In genomic region chr19:3607398-3608078, GRCh38 we compare ENCODE assay signal across 7 cellular contexts. TPM values are rescaled to one million over a fixed set of nuclear protein-coding genes. Genes with fewer than 3 reads are reported as not detected.
A peak's percentile ranks its signal among the peaks of the same experiment; 100 is the strongest.
DNase-seq lines count a peak whose midpoint lies in the region; ATAC-seq, FAIRE-seq and TF ChIP-seq lines count a peak whose summit lies in the region.

No MANE protein-coding gene starts in this region.

- no peaks in the 10 kb centered on the region for H3K9me3 Mint-ChIP-seq in T-helper 2 cell treated with Interferon-gamma antibody and Interleukin-4, amounts not matched to agents 5 μg/mL and 100 μg/mL, for 36 hours

- H3K27ac ChIP-seq in adipose tissue (ENCODE audit: low read depth, low read length): peak overlapping the region; percentile 57
- peak overlapping the region; percentile 51 to 85 (median 75) for H3K27ac ChIP-seq in stomach

- no peak for TF ChIP-seq EP300 in stomach (IDR thresholded peaks at IDR 0.05)

- TF ChIP-seq CTCF in stomach (IDR thresholded peaks at IDR 0.05): no peak

- no peak for ATAC-seq in HG03378 (IDR thresholded peaks at IDR 0.05; ENCODE audit: unreplicated experiment)

- no peak overlapping the region for H3K4me3 Mint-ChIP-seq in T-helper 2 cell treated with Interferon-gamma antibody and Interleukin-4, amounts not matched to agents 5 μg/mL and 100 μg/mL, for 36 hours

- H3K27ac Mint-ChIP-seq in T-helper 2 cell treated with Interferon-gamma antibody and Interleukin-4, amounts not matched to agents 5 μg/mL and 100 μg/mL, for 36 hours: no peak overlapping the region

- intact Hi-C loops in stomach (cut with DNase I; ENCODE audit: low total_unique reads): no loop called here

- peaks cover 15 to 26% (median 24%) of the 10 kb centered on the region in 4 donors for H3K36me3 ChIP-seq in stomach

- TF ChIP-seq POLR2A in H54 (IDR thresholded peaks at IDR 0.05; ENCODE audit: low read depth, low read length) (no peak; the same call in 1 of the 2 replicates), stomach (IDR thresholded peaks at IDR 0.05) (no peak)

- H3K36me3 Mint-ChIP-seq in T-helper 2 cell treated with Interferon-gamma antibody and Interleukin-4, amounts not matched to agents 5 μg/mL and 100 μg/mL, for 36 hours (ENCODE audit: low read depth): peaks cover 8% of the 10 kb centered on the region

- H3K4me3 ChIP-seq in stomach: peak overlapping the region; percentile 48 to 58 (median 54)

- peaks cover 4% of the 10 kb centered on the region for H3K4me1 Mint-ChIP-seq in T-helper 2 cell treated with Interferon-gamma antibody and Interleukin-4, amounts not matched to agents 5 μg/mL and 100 μg/mL, for 36 hours (ENCODE audit: low read depth)

- peaks cover 8% of the 10 kb centered on the region for H3K27me3 Mint-ChIP-seq in T-helper 2 cell treated with Interferon-gamma antibody and Interleukin-4, amounts not matched to agents 5 μg/mL and 100 μg/mL, for 36 hours (ENCODE audit: low read depth)

- H3K27me3 ChIP-seq in stomach: peaks cover 0 to 31% (median 4%) of the 10 kb centered on the region in 3 donors

- no peak for FAIRE-seq in H54 (lab: Jason Lieb, UNC)

- peak; percentile 90 for DNase-seq in H54 (ENCODE audit: insufficient read length, low spot score)
- DNase-seq in iPS-NIHi11 (ENCODE audit: low spot score): peak; percentile 77
- DNase-seq in stomach: no peak
- DNase-seq in NCI-H524 (lab: John Stamatoyannopoulos, UW): no peak
- no peak for DNase-seq in T-helper 2 cell treated with Interferon-gamma antibody and Interleukin-4, amounts not matched to agents 5 μg/mL and 100 μg/mL, for 36 hours (ENCODE audit: low spot score)

- peaks cover 13 to 64% (median 52%) of the 10 kb centered on the region in 4 donors for H3K4me1 ChIP-seq in stomach

- 11 to 31% (median 13%) methylated on average over 21 of the region's 21 CpGs for WGBS in adipose tissue, 3 donors
- 20 to 32% (median 25%) methylated on average over 18 to 21 of the region's 21 CpGs for WGBS in stomach, 5 donors

- H3K9me3 ChIP-seq in stomach: no peaks in the 10 kb centered on the region

RNA-seq across cellular contexts. Expression of gene TBXA2R, which starts 0.9 kb away (rescaled TPM):
- polyA plus RNA-seq in adipose tissue (1 to 10 TPM in 2 of 3 donors, under 1 TPM in 1; 0.56 to 3.7 (median 3.6) TPM), stomach (1 to 10 TPM in 2 of 3 donors, under 1 TPM in 1; 0.50 to 2.6 (median 1.2) TPM)
- 1 to 10 TPM in 1 of 5 donors, under 1 TPM in 1, not detected in 3; 0.37 to 1.0 TPM for total RNA-seq in stomach

RNA-seq across cellular contexts. Expression of gene CACTIN, which starts 19.1 kb away (rescaled TPM):
- polyA plus RNA-seq in adipose tissue: 10 to 100 TPM; 11.6 to 16.5 (median 12.1) TPM
- 100 to 1,000 TPM in 1 of 5 donors, 10 to 100 TPM in 3, 1 to 10 TPM in 1; 9.8 to 180 (median 19.4) TPM for total RNA-seq in stomach
- polyA plus RNA-seq in stomach: 10 to 100 TPM; 10.2 to 13.9 (median 12.4) TPM

RNA-seq across cellular contexts. Expression of gene GIPC3, which starts 22.3 kb away (rescaled TPM):
- polyA plus RNA-seq in adipose tissue (1 to 10 TPM in 2 of 3 donors, under 1 TPM in 1; 0.33 to 1.7 (median 1.5) TPM), stomach (1 to 10 TPM in 2 of 3 donors, under 1 TPM in 1; 0.75 to 2.0 (median 1.1) TPM)
- 1 to 10 TPM in 1 of 5 donors, not detected in 4; 2.9 TPM for total RNA-seq in stomach

RNA-seq across cellular contexts. Expression of gene HMG20B, which starts 34.8 kb away (rescaled TPM):
- polyA plus RNA-seq in adipose tissue: 10 to 100 TPM; 38.6 to 73.8 (median 65.1) TPM
- total RNA-seq in stomach: 100 to 1,000 TPM in 3 of 5 donors, 10 to 100 TPM in 2; 39.8 to 638 (median 160) TPM
- 100 to 1,000 TPM in 1 of 3 donors, 10 to 100 TPM in 2; 79.5 to 103 (median 80.6) TPM for polyA plus RNA-seq in stomach

RNA-seq across cellular contexts. Expression of gene MFSD12, which starts 50.2 kb away (rescaled TPM):
- polyA plus RNA-seq in adipose tissue: 10 to 100 TPM; 26.3 to 32.9 (median 31.8) TPM
- total RNA-seq in stomach: 10 to 100 TPM in 4 of 5 donors, under 1 TPM in 1; 0.58 to 96.4 (median 62.5) TPM
- 10 to 100 TPM in 2 of 3 donors, 1 to 10 TPM in 1; 8.2 to 35.6 (median 34.1) TPM for polyA plus RNA-seq in stomach

Comparison
In these comparisons a context has a peak if more than half of its experiments do, and no peak if none do; other contexts are left out.
1. DNase-seq: peak in H54 (single experiment) and iPS-NIHi11 (single experiment); none in stomach (single experiment), NCI-H524 (0 of 2) and T-helper 2 cell treated with Interferon-gamma antibody and Interleukin-4, amounts not matched to agents 5 μg/mL and 100 μg/mL, for 36 hours (single experiment).